ENCODE assay signal across 15 cellular contexts in the genomic region with DNA sequence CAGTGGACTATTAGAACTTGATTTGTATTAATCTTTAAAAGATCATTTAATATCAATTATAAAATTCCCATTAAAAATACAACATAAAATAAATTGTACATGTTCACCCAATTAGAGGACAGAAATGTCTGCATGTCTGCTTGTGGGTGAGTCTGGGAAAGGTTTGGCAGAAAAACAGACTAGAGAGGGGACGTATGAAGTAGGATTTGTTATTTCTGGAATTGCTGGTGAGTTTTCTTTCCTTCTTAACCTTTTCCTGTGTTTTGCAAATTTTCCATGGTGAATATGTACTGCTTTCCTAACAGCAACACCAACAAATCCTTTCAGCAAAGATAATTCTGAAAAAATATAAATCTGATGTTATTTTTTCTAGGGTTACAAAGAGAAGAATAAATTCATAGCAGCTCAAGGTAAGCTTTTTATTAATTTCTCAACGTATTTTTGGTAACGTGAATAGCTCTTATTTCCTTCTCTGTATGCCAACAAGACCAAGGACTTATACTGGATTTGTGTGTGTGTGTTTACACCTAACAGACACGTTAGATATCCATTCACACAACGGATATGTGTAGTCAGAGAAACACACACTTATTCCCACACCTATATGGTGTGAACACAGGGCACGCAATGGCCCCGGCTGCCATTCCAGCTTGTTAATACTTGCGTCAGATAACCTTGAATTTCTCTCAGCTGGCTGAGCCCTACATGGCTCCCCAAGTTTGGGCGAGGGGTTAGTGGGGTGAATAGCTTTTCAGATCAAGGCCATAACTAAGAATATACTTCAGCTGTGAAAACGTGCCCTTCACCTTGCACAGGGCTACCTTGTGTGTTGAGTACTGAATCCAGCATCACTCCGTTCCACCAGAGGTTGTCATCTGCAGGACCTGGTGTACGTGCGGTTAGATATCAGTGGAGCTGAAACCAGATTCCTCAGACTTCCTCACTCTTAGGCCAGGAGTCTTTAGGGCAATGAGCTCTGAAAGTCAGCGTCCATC.
DNase-seq lines count a peak whose midpoint lies in the region; ATAC-seq and TF ChIP-seq lines count a peak whose summit lies in the region.
"Had no signal": no experiment of that assay in that cellular context is flagged by ENCODE, and none has a peak within 500 bp of the region (broad histone marks: within the 10 kb centered on the region; RNA-seq: fewer than 3 reads in every experiment).

No MANE protein-coding gene starts in this region.

- H3K4ac ChIP-seq in neuronal stem cell (ENCODE audit: low read length), result no peak overlapping the region

- no peaks in the 10 kb centered on the region for H3K79me2 ChIP-seq in Loucy (ENCODE audit: insufficient read depth, low read length)

- no peaks in the 10 kb centered on the region for H3K9me3 Mint-ChIP-seq in T-helper 2 cell treated with Interferon-gamma antibody and Interleukin-4, amounts not matched to agents 5 μg/mL and 100 μg/mL, for 36 hours
- no peaks in the 10 kb centered on the region for H3K9me3 Mint-ChIP-seq in central memory CD8-positive, alpha-beta T cell
- H3K9me3 Mint-ChIP-seq: endodermal cell had no signal

- H3K4me1 Mint-ChIP-seq in T-helper 2 cell treated with Interferon-gamma antibody and Interleukin-4, amounts not matched to agents 5 μg/mL and 100 μg/mL, for 36 hours (ENCODE audit: low read depth), result peaks cover 56% of the 10 kb centered on the region
- peaks cover 85% of the 10 kb centered on the region for H3K4me1 Mint-ChIP-seq in central memory CD8-positive, alpha-beta T cell

- H2BK120ac ChIP-seq in neuronal stem cell (ENCODE audit: low read depth, low read length), result no peak overlapping the region

- H3K36me3 ChIP-seq in Loucy (ENCODE audit: insufficient read depth, low read length) (peaks cover 37% of the 10 kb centered on the region; the same call in 1 of the 2 replicates), neuronal stem cell (replicated peaks in 1 of 2; ENCODE audit: control insufficient read depth in 2 of 2, insufficient read depth in 2 of 2, low read length in 2 of 2) (peaks cover 0 to 3% of the 10 kb centered on the region in 2 donors)
- H3K36me3 ChIP-seq: thyroid gland had no signal

- no peak overlapping the region for H2AK5ac ChIP-seq in neuronal stem cell (ENCODE audit: low read depth, low read length)

- H3K27me3 ChIP-seq in Loucy (ENCODE audit: insufficient read depth, low read length, poor library complexity, severe bottlenecking), result no peaks in the 10 kb centered on the region
- no peaks in the 10 kb centered on the region for H3K27me3 ChIP-seq in neuronal stem cell (ENCODE audit: control insufficient read depth in 3 of 3, insufficient read depth in 3 of 3, low read depth in 1 of 3, low read length in 3 of 3)
- H3K27me3 ChIP-seq: thyroid gland had no signal

- no peak for ATAC-seq in central memory CD8-positive, alpha-beta T cell (replicated peaks; ENCODE audit: extremely low read depth, poor library complexity, severe bottlenecking)
- no peak for ATAC-seq in activated CD4-positive, CD25-positive, alpha-beta regulatory T cell treated with anti-CD3 and anti-CD28 coated beads, Interleukin-2, amount 50 U/mL, for 24 hours
- ATAC-seq in HG02798 (IDR thresholded peaks at IDR 0.05; ENCODE audit: poor library complexity, unreplicated experiment) (no peak), GM18498 (IDR thresholded peaks at IDR 0.05; ENCODE audit: unreplicated experiment) (no peak)

- no peaks in the 10 kb centered on the region for H3K79me1 ChIP-seq in neuronal stem cell (ENCODE audit: low read depth, low read length)

- H3K36me3 Mint-ChIP-seq in T-helper 2 cell treated with Interferon-gamma antibody and Interleukin-4, amounts not matched to agents 5 μg/mL and 100 μg/mL, for 36 hours (ENCODE audit: low read depth), result peaks cover 52% of the 10 kb centered on the region
- peaks cover 66% of the 10 kb centered on the region for H3K36me3 Mint-ChIP-seq in central memory CD8-positive, alpha-beta T cell (ENCODE audit: insufficient read depth)

- no peak overlapping the region for H3K27ac ChIP-seq in neuronal stem cell (replicated peaks; ENCODE audit: low read length)

- WGBS in neuronal stem cell (ENCODE audit: extremely low coverage in 2 of 2, insufficient read length in 2 of 2, insufficient replicate concordance in 1 of 2), 2 donors, result no CpG with 5 or more reads among the region's 14 CpGs

- H2BK15ac ChIP-seq in neuronal stem cell (ENCODE audit: low read length), result no peak overlapping the region

- TF ChIP-seq CTCF in Loucy (conservative IDR thresholded peaks at IDR 0.05; ENCODE audit: low read length), result no peak

- no peak for DNase-seq in T-helper 2 cell treated with Interferon-gamma antibody and Interleukin-4, amounts not matched to agents 5 μg/mL and 100 μg/mL, for 36 hours (ENCODE audit: low spot score)
- DNase-seq in T-helper 2 cell (no peak), neuronal stem cell (ENCODE audit: low spot score) (no peak)
- no peak for DNase-seq in central memory CD8-positive, alpha-beta T cell (ENCODE audit: low spot score in 2 of 2)
- DNase-seq: 8988T, anterior cingulate cortex, NCI-H1417 treated with DMSO at 0.1 percent for 48 hours, NCI-H526 treated with DMSO at 0.1 percent for 48 hours, thyroid gland had no signal

- H3K27ac Mint-ChIP-seq in T-helper 2 cell treated with Interferon-gamma antibody and Interleukin-4, amounts not matched to agents 5 μg/mL and 100 μg/mL, for 36 hours, result peak overlapping the region; percentile 32
- H3K27ac Mint-ChIP-seq in central memory CD8-positive, alpha-beta T cell (ENCODE audit: low read depth), result peak overlapping the region; percentile 73

- H3K4me3 Mint-ChIP-seq in T-helper 2 cell treated with Interferon-gamma antibody and Interleukin-4, amounts not matched to agents 5 μg/mL and 100 μg/mL, for 36 hours, result peak overlapping the region; percentile 64
- H3K4me3 Mint-ChIP-seq in central memory CD8-positive, alpha-beta T cell, result peak overlapping the region; percentile 68

- H2BK5ac ChIP-seq in neuronal stem cell (ENCODE audit: low read length), result no peak overlapping the region

- no peak overlapping the region for H3K23ac ChIP-seq in neuronal stem cell (ENCODE audit: low read depth, low read length, poor library complexity)

- no peak overlapping the region for H2AFZ ChIP-seq in Loucy (ENCODE audit: low read length)
- H2AFZ ChIP-seq in neuronal stem cell (ENCODE audit: low read length), result peak overlapping the region; percentile 79

- H3K18ac ChIP-seq in neuronal stem cell (ENCODE audit: low read length), result no peak overlapping the region

- no peak overlapping the region for H3K14ac ChIP-seq in neuronal stem cell (ENCODE audit: low read length)

- no peaks in the 10 kb centered on the region for H3K9me2 ChIP-seq in Loucy (replicated peaks; ENCODE audit: low read depth, low read length)
- H3K9me2 ChIP-seq: SK-N-SH had no signal

- H4K8ac ChIP-seq in neuronal stem cell (ENCODE audit: low read depth, low read length), result no peak overlapping the region

- H3F3A ChIP-seq in Loucy (ENCODE audit: low read depth), result peaks cover 7% of the 10 kb centered on the region

- H3K9me3 ChIP-seq in Loucy (ENCODE audit: insufficient read depth, low read depth, low read length) (no peaks in the 10 kb centered on the region), neuronal stem cell (replicated peaks in 1 of 2; ENCODE audit: control insufficient read depth in 2 of 2, insufficient read depth in 1 of 2, low read depth in 1 of 2, low read length in 2 of 2) (no peaks in the 10 kb centered on the region)
- H3K9me3 ChIP-seq: SK-N-SH, thyroid gland had no signal

- no peak overlapping the region for H4K91ac ChIP-seq in neuronal stem cell (ENCODE audit: low read depth, low read length, poor library complexity)

- H3K4me2 ChIP-seq in Loucy (ENCODE audit: low read depth, low read length, poor library complexity, severe bottlenecking), result peak overlapping the region; percentile 79
- H3K4me2 ChIP-seq in neuronal stem cell (ENCODE audit: insufficient read depth, low read length, poor library complexity, severe bottlenecking), result no peak overlapping the region
- H3K4me2 ChIP-seq: SK-N-SH had no signal

- peaks cover 50% of the 10 kb centered on the region for H3K4me1 ChIP-seq in Loucy (ENCODE audit: insufficient read depth, low read length, poor library complexity, severe bottlenecking)
- H3K4me1 ChIP-seq in neuronal stem cell (ENCODE audit: control insufficient read depth in 2 of 2, insufficient read depth in 1 of 2, low read depth in 1 of 2, low read length in 2 of 2), result peaks cover 9 to 18% of the 10 kb centered on the region in 2 donors

- H4K20me1 ChIP-seq in Loucy (ENCODE audit: insufficient read depth, low read length, poor library complexity, severe bottlenecking), result no peaks in the 10 kb centered on the region

- H3K27me3 Mint-ChIP-seq in T-helper 2 cell treated with Interferon-gamma antibody and Interleukin-4, amounts not matched to agents 5 μg/mL and 100 μg/mL, for 36 hours (ENCODE audit: low read depth), result no peaks in the 10 kb centered on the region
- H3K27me3 Mint-ChIP-seq in central memory CD8-positive, alpha-beta T cell, result no peaks in the 10 kb centered on the region

- peak overlapping the region; percentile 69 for H3K4me3 ChIP-seq in Loucy (ENCODE audit: low read length, poor library complexity, severe bottlenecking)
- H3K4me3 ChIP-seq in neuronal stem cell (ENCODE audit: low read length in 2 of 2), result no peak overlapping the region
- H3K4me3 ChIP-seq: thyroid gland had no signal

- peak overlapping the region; percentile 72 for H3K9ac ChIP-seq in Loucy (ENCODE audit: low read depth, low read length, poor library complexity, severe bottlenecking)
- H3K9ac ChIP-seq in neuronal stem cell (ENCODE audit: low read depth, low read length, poor library complexity), result no peak overlapping the region
- H3K9ac ChIP-seq: SK-N-SH had no signal

- H2BK12ac ChIP-seq in neuronal stem cell (ENCODE audit: low read length), result no peak overlapping the region
